ENCODE assay signal across 10 cellular contexts in genomic region chr6:33290459-33290858, GRCh38. TPM values are rescaled to one million over a fixed set of nuclear protein-coding genes. Genes with fewer than 3 reads are reported as not detected.
DNase-seq lines count a peak whose midpoint lies in the region; ATAC-seq lines count a peak whose summit lies in the region.
"Had no signal": no experiment of that assay in that cellular context is flagged by ENCODE, and none has a peak within 500 bp of the region (broad histone marks: within the 10 kb centered on the region; RNA-seq: fewer than 3 reads in every experiment).

No MANE protein-coding gene starts in this region.

- H3K9me3 ChIP-seq in iPS-15b (ENCODE audit: control insufficient read depth, insufficient read depth, low read length): no peaks in the 10 kb centered on the region

- intact Hi-C loops in activated CD4-positive, alpha-beta T cell treated with anti-CD3 and anti-CD28 coated beads, Interleukin-2, amount 10 ng/mL, durations not matched to agents 24 days and 14 days (cut with micrococcal nuclease): loop anchor here (10.0 kb wide), 1 partner anchor 1096 kb away; the partner anchor contains the start of genes GPSM3 and PBX2

- no peaks in the 10 kb centered on the region for H3K9me3 Mint-ChIP-seq in activated CD4-positive, alpha-beta T cell treated with anti-CD3 and anti-CD28 coated beads, Interleukin-2, amount 10 ng/mL, durations not matched to agents 24 days and 14 days
- no peaks in the 10 kb centered on the region for H3K9me3 Mint-ChIP-seq in activated CD4-positive, alpha-beta memory T cell treated with anti-CD3 and anti-CD28 coated beads, Interleukin-2, amount 10 ng/mL, durations not matched to agents 7 days and 5 days
- no peaks in the 10 kb centered on the region for H3K9me3 Mint-ChIP-seq in stimulated activated naive B cell treated with anti-CD40 and anti-IgM and Interleukin-4, amounts not matched to agents 10 μg/mL and 1 μg/mL and 100 μg/mL, for 72 hours

- no peak for ATAC-seq in stimulated activated naive B cell treated with anti-CD40 and anti-IgM and Interleukin-4, amounts not matched to agents 10 μg/mL and 1 μg/mL and 100 μg/mL, for 72 hours (replicated peaks)
- no peak for ATAC-seq in GM19035 (IDR thresholded peaks at IDR 0.05; ENCODE audit: unreplicated experiment)
- no peak for ATAC-seq in GM18502 (IDR thresholded peaks at IDR 0.05; ENCODE audit: poor library complexity, unreplicated experiment)

- H3K36me3 Mint-ChIP-seq in activated CD4-positive, alpha-beta T cell treated with anti-CD3 and anti-CD28 coated beads, Interleukin-2, amount 10 ng/mL, durations not matched to agents 24 days and 14 days (ENCODE audit: low read depth): peaks cover 61% of the 10 kb centered on the region
- H3K36me3 Mint-ChIP-seq in activated CD4-positive, alpha-beta memory T cell treated with anti-CD3 and anti-CD28 coated beads, Interleukin-2, amount 10 ng/mL, durations not matched to agents 7 days and 5 days (ENCODE audit: low read depth): peaks cover 40% of the 10 kb centered on the region
- H3K36me3 Mint-ChIP-seq in stimulated activated naive B cell treated with anti-CD40 and anti-IgM and Interleukin-4, amounts not matched to agents 10 μg/mL and 1 μg/mL and 100 μg/mL, for 72 hours: peaks cover 25 to 63% of the 10 kb centered on the region in 2 donors

- H3K4me1 Mint-ChIP-seq in activated CD4-positive, alpha-beta T cell treated with anti-CD3 and anti-CD28 coated beads, Interleukin-2, amount 10 ng/mL, durations not matched to agents 24 days and 14 days: peaks cover 26% of the 10 kb centered on the region
- peaks cover 48% of the 10 kb centered on the region for H3K4me1 Mint-ChIP-seq in activated CD4-positive, alpha-beta memory T cell treated with anti-CD3 and anti-CD28 coated beads, Interleukin-2, amount 10 ng/mL, durations not matched to agents 7 days and 5 days
- H3K4me1 Mint-ChIP-seq in stimulated activated naive B cell treated with anti-CD40 and anti-IgM and Interleukin-4, amounts not matched to agents 10 μg/mL and 1 μg/mL and 100 μg/mL, for 72 hours: peaks cover 37 to 43% of the 10 kb centered on the region in 2 donors

- H3K27ac Mint-ChIP-seq in activated CD4-positive, alpha-beta T cell treated with anti-CD3 and anti-CD28 coated beads, Interleukin-2, amount 10 ng/mL, durations not matched to agents 24 days and 14 days: peak overlapping the region; percentile 95
- peak overlapping the region; percentile 80 for H3K27ac Mint-ChIP-seq in activated CD4-positive, alpha-beta memory T cell treated with anti-CD3 and anti-CD28 coated beads, Interleukin-2, amount 10 ng/mL, durations not matched to agents 7 days and 5 days
- peak overlapping the region; percentile 99 for H3K27ac Mint-ChIP-seq in stimulated activated naive B cell treated with anti-CD40 and anti-IgM and Interleukin-4, amounts not matched to agents 10 μg/mL and 1 μg/mL and 100 μg/mL, for 72 hours

- H3K4me1 ChIP-seq in iPS-15b (ENCODE audit: control insufficient read depth, insufficient read depth, low read length): peaks cover 4% of the 10 kb centered on the region

- no peak for DNase-seq in activated CD4-positive, alpha-beta T cell treated with anti-CD3 and anti-CD28 coated beads, Interleukin-2, amount 10 ng/mL, durations not matched to agents 24 days and 14 days
- DNase-seq in activated CD4-positive, alpha-beta T cell treated with anti-CD3 and anti-CD28 coated beads, Interleukin-2, amount 50 U/mL, for 4 hours: no peak
- no peak for DNase-seq in activated CD4-positive, alpha-beta memory T cell treated with anti-CD3 and anti-CD28 coated beads, Interleukin-2, amount 10 ng/mL, durations not matched to agents 7 days and 5 days
- no peak for DNase-seq in stimulated activated naive B cell treated with anti-CD40 and anti-IgM and Interleukin-4, amounts not matched to agents 10 μg/mL and 1 μg/mL and 100 μg/mL, for 72 hours
- DNase-seq in NCI-H82 treated with DMSO at 0.1 percent for 48 hours (lab: John Stamatoyannopoulos, UW; ENCODE audit: unreplicated experiment): no peak
- DNase-seq: NCI-H187 treated with DMSO at 0.1 percent for 48 hours, retina had no signal

- peak overlapping the region; percentile 87 for H3K9ac ChIP-seq in iPS-15b (ENCODE audit: low read depth, low read length)

- H3K27me3 Mint-ChIP-seq in activated CD4-positive, alpha-beta T cell treated with anti-CD3 and anti-CD28 coated beads, Interleukin-2, amount 10 ng/mL, durations not matched to agents 24 days and 14 days: no peaks in the 10 kb centered on the region
- H3K27me3 Mint-ChIP-seq in activated CD4-positive, alpha-beta memory T cell treated with anti-CD3 and anti-CD28 coated beads, Interleukin-2, amount 10 ng/mL, durations not matched to agents 7 days and 5 days: no peaks in the 10 kb centered on the region
- H3K27me3 Mint-ChIP-seq in stimulated activated naive B cell treated with anti-CD40 and anti-IgM and Interleukin-4, amounts not matched to agents 10 μg/mL and 1 μg/mL and 100 μg/mL, for 72 hours: no peaks in the 10 kb centered on the region

- H3K4me3 ChIP-seq in iPS-15b (ENCODE audit: low read depth, low read length): peak overlapping the region; percentile 95

- H3K36me3 ChIP-seq in iPS-15b (ENCODE audit: control insufficient read depth, insufficient read depth, low read length): peaks cover 24% of the 10 kb centered on the region

- no peaks in the 10 kb centered on the region for H3K27me3 ChIP-seq in iPS-15b (ENCODE audit: control insufficient read depth, insufficient read depth, low read length)

- H3K4me3 Mint-ChIP-seq in activated CD4-positive, alpha-beta T cell treated with anti-CD3 and anti-CD28 coated beads, Interleukin-2, amount 10 ng/mL, durations not matched to agents 24 days and 14 days: peak overlapping the region; percentile 100
- peak overlapping the region; percentile 90 for H3K4me3 Mint-ChIP-seq in activated CD4-positive, alpha-beta memory T cell treated with anti-CD3 and anti-CD28 coated beads, Interleukin-2, amount 10 ng/mL, durations not matched to agents 7 days and 5 days
- H3K4me3 Mint-ChIP-seq in stimulated activated naive B cell treated with anti-CD40 and anti-IgM and Interleukin-4, amounts not matched to agents 10 μg/mL and 1 μg/mL and 100 μg/mL, for 72 hours: peak overlapping the region; percentile 87 to 100

- POLR2A ChIA-PET in activated CD4-positive, alpha-beta memory T cell treated with anti-CD3 and anti-CD28 coated beads, Interleukin-2, amount 10 ng/mL, durations not matched to agents 7 days and 5 days (lab: Charles Lee): interaction anchor here (1.2 to 14.3 kb wide), 8 partner anchors 8 to 55 kb away, joined by 4 to 234 read pairs (median 24); partner anchors contain the start of genes B3GALT4, RGL2, RPS18 and TAPBP

- CTCF ChIA-PET in activated CD4-positive, alpha-beta memory T cell treated with anti-CD3 and anti-CD28 coated beads, Interleukin-2, amount 10 ng/mL, durations not matched to agents 7 days and 5 days (lab: Charles Lee): interaction anchor here (0.7 to 3.1 kb wide), 3 partner anchors 8 to 136 kb away, joined by 3 to 29 read pairs (median 20); partner anchors contain the start of genes B3GALT4 and RGL2

RNA-seq across cellular contexts. Expression of gene PFDN6, which starts 1.1 kb away (rescaled TPM):
- 114 and 132 TPM in 2 replicates for total RNA-seq in activated CD4-positive, alpha-beta T cell treated with anti-CD3 and anti-CD28 coated beads, Interleukin-2, amount 10 ng/mL, durations not matched to agents 24 days and 14 days
- 10 to 100 TPM; 63.5 to 65.0 TPM for total RNA-seq in activated CD4-positive, alpha-beta memory T cell treated with anti-CD3 and anti-CD28 coated beads, Interleukin-2, amount 10 ng/mL, durations not matched to agents 7 days and 5 days

RNA-seq across cellular contexts. Expression of gene WDR46, which starts 1.4 kb away (rescaled TPM):
- total RNA-seq in activated CD4-positive, alpha-beta T cell treated with anti-CD3 and anti-CD28 coated beads, Interleukin-2, amount 10 ng/mL, durations not matched to agents 24 days and 14 days: 106 and 120 TPM in 2 replicates
- 10 to 100 TPM; 37.5 to 41.7 TPM for total RNA-seq in activated CD4-positive, alpha-beta memory T cell treated with anti-CD3 and anti-CD28 coated beads, Interleukin-2, amount 10 ng/mL, durations not matched to agents 7 days and 5 days

RNA-seq across cellular contexts. Expression of gene RGL2, which starts 8.3 kb away (rescaled TPM):
- total RNA-seq in activated CD4-positive, alpha-beta T cell treated with anti-CD3 and anti-CD28 coated beads, Interleukin-2, amount 10 ng/mL, durations not matched to agents 24 days and 14 days: 27.3 and 28.4 TPM in 2 replicates
- 10 to 100 TPM; 44.3 to 45.1 TPM for total RNA-seq in activated CD4-positive, alpha-beta memory T cell treated with anti-CD3 and anti-CD28 coated beads, Interleukin-2, amount 10 ng/mL, durations not matched to agents 7 days and 5 days

RNA-seq across cellular contexts. Expression of gene B3GALT4, which starts 13.5 kb away (rescaled TPM):
- 4.1 and 4.6 TPM in 2 replicates for total RNA-seq in activated CD4-positive, alpha-beta T cell treated with anti-CD3 and anti-CD28 coated beads, Interleukin-2, amount 10 ng/mL, durations not matched to agents 24 days and 14 days
- total RNA-seq in activated CD4-positive, alpha-beta memory T cell treated with anti-CD3 and anti-CD28 coated beads, Interleukin-2, amount 10 ng/mL, durations not matched to agents 7 days and 5 days: 10 to 100 TPM; 25.2 to 26.5 TPM

RNA-seq across cellular contexts. Expression of gene RPS18, which starts 18.6 kb away (rescaled TPM):
- total RNA-seq in activated CD4-positive, alpha-beta T cell treated with anti-CD3 and anti-CD28 coated beads, Interleukin-2, amount 10 ng/mL, durations not matched to agents 24 days and 14 days: 3,200 and 3,212 TPM in 2 replicates
- total RNA-seq in activated CD4-positive, alpha-beta memory T cell treated with anti-CD3 and anti-CD28 coated beads, Interleukin-2, amount 10 ng/mL, durations not matched to agents 7 days and 5 days: 1,000 to 10,000 TPM; 2,403 to 2,442 TPM
